Comparison of ENCODE assay signal across 28 cellular contexts in genomic region chr4:87134122-87134521, GRCh38.
"Had no signal": no experiment of that assay in that cellular context is flagged by ENCODE, and none has a peak within 500 bp of the region (broad histone marks: within the 10 kb centered on the region; RNA-seq: fewer than 3 reads in every experiment).

No MANE protein-coding gene starts in this region.

- H3K36me3 ChIP-seq: breast epithelium, MG63 had no signal

- H3K4me3 Mint-ChIP-seq: activated B cell treated with CpG ODN at 0.5 μM for 24 hours; activated CD4-positive, alpha-beta memory T cell treated with anti-CD3 and anti-CD28 coated beads for 36 hours; activated CD4-positive, alpha-beta T cell treated with anti-CD3 and anti-CD28 coated beads, Interleukin-2, amount 10 ng/mL, durations not matched to agents 7 days and 5 days; activated naive CD8-positive, alpha-beta T cell treated with anti-CD3 and anti-CD28 coated beads, Interleukin-2, amount 10 ng/mL, durations not matched to agents 7 days and 5 days; activated T-cell treated with anti-CD3 and anti-CD28 coated beads, Interleukin-2, amount 50 U/mL, for 72 hours; central memory CD8-positive, alpha-beta T cell; T-helper 1 cell treated with Interleukin-12 subunit alpha and Interleukin-12 subunit beta and Interleukin-4 antibody, amounts not matched to agents 30 μg/mL and 1 μg/mL, for 36 hours had no signal

- DNase-seq: activated B cell treated with CpG ODN at 0.5 μM for 24 hours; activated CD4-positive, alpha-beta memory T cell treated with anti-CD3 and anti-CD28 coated beads for 36 hours; activated CD4-positive, alpha-beta T cell treated with anti-CD3 and anti-CD28 coated beads for 1 hour; activated CD4-positive, alpha-beta T cell treated with anti-CD3 and anti-CD28 coated beads, Interleukin-2, amount 10 ng/mL, durations not matched to agents 7 days and 5 days; activated CD8-positive, alpha-beta memory T cell treated with anti-CD3 and anti-CD28 coated beads for 24 hours; activated naive CD4-positive, alpha-beta T cell treated with anti-CD3 and anti-CD28 coated beads, Interleukin-2, amount 50 U/mL, for 16 hours; activated naive CD8-positive, alpha-beta T cell treated with anti-CD3 and anti-CD28 coated beads, Interleukin-2, amount 10 ng/mL, durations not matched to agents 7 days and 5 days; activated T-cell treated with anti-CD3 and anti-CD28 coated beads, Interleukin-2, amount 50 U/mL, for 72 hours; adrenal gland; anterior cingulate cortex; MG63; MV-4-11; NCI-H1092 treated with DMSO at 0.1 percent for 48 hours; NCI-H1417 treated with DMSO at 0.1 percent for 48 hours; NCI-H1694; NCI-H2029; NCI-H2107; NCI-H2171 treated with DMSO at 0.1 percent for 48 hours; NCI-H345; NCI-H510A; NCI-H526 treated with DMSO at 0.1 percent for 48 hours; NCI-H82; RPMI8226; SHP77 treated with DMSO at 0.1 percent for 48 hours; T-helper 9 cell had no signal

- H3K4me1 Mint-ChIP-seq: activated CD4-positive, alpha-beta T cell treated with anti-CD3 and anti-CD28 coated beads, Interleukin-2, amount 10 ng/mL, durations not matched to agents 7 days and 5 days; central memory CD8-positive, alpha-beta T cell had no signal

- H3K4me3 ChIP-seq: adrenal gland, breast epithelium, MG63 had no signal

- H3K27me3 ChIP-seq: adrenal gland, breast epithelium, MG63 had no signal

- H3K4me1 ChIP-seq: adrenal gland, breast epithelium had no signal

- H3K9me3 ChIP-seq: adrenal gland, breast epithelium, MG63 had no signal

- H3K27ac ChIP-seq: adrenal gland, breast epithelium had no signal

- H3K27ac Mint-ChIP-seq: activated B cell treated with CpG ODN at 0.5 μM for 24 hours; activated CD4-positive, alpha-beta memory T cell treated with anti-CD3 and anti-CD28 coated beads for 36 hours; activated CD4-positive, alpha-beta T cell treated with anti-CD3 and anti-CD28 coated beads, Interleukin-2, amount 10 ng/mL, durations not matched to agents 7 days and 5 days; activated naive CD8-positive, alpha-beta T cell treated with anti-CD3 and anti-CD28 coated beads, Interleukin-2, amount 10 ng/mL, durations not matched to agents 7 days and 5 days; T-helper 1 cell treated with Interleukin-12 subunit alpha and Interleukin-12 subunit beta and Interleukin-4 antibody, amounts not matched to agents 30 μg/mL and 1 μg/mL, for 36 hours had no signal

- ATAC-seq: activated T-cell treated with anti-CD3 and anti-CD28 coated beads, Interleukin-2, amount 50 U/mL, for 72 hours had no signal

- H3K27me3 Mint-ChIP-seq: activated B cell treated with CpG ODN at 0.5 μM for 24 hours; activated CD4-positive, alpha-beta memory T cell treated with anti-CD3 and anti-CD28 coated beads for 36 hours; activated CD4-positive, alpha-beta T cell treated with anti-CD3 and anti-CD28 coated beads, Interleukin-2, amount 10 ng/mL, durations not matched to agents 7 days and 5 days; activated naive CD8-positive, alpha-beta T cell treated with anti-CD3 and anti-CD28 coated beads, Interleukin-2, amount 10 ng/mL, durations not matched to agents 7 days and 5 days; central memory CD8-positive, alpha-beta T cell had no signal

- H3K9me3 Mint-ChIP-seq: activated B cell treated with CpG ODN at 0.5 μM for 24 hours; activated CD4-positive, alpha-beta memory T cell treated with anti-CD3 and anti-CD28 coated beads for 36 hours; activated CD4-positive, alpha-beta T cell treated with anti-CD3 and anti-CD28 coated beads, Interleukin-2, amount 10 ng/mL, durations not matched to agents 7 days and 5 days; activated naive CD8-positive, alpha-beta T cell treated with anti-CD3 and anti-CD28 coated beads, Interleukin-2, amount 10 ng/mL, durations not matched to agents 7 days and 5 days; activated T-cell treated with anti-CD3 and anti-CD28 coated beads, Interleukin-2, amount 50 U/mL, for 72 hours; central memory CD8-positive, alpha-beta T cell; T-helper 1 cell treated with Interleukin-12 subunit alpha and Interleukin-12 subunit beta and Interleukin-4 antibody, amounts not matched to agents 30 μg/mL and 1 μg/mL, for 36 hours had no signal
